ENCODE assay signal across 10 cellular contexts in the genomic region with DNA sequence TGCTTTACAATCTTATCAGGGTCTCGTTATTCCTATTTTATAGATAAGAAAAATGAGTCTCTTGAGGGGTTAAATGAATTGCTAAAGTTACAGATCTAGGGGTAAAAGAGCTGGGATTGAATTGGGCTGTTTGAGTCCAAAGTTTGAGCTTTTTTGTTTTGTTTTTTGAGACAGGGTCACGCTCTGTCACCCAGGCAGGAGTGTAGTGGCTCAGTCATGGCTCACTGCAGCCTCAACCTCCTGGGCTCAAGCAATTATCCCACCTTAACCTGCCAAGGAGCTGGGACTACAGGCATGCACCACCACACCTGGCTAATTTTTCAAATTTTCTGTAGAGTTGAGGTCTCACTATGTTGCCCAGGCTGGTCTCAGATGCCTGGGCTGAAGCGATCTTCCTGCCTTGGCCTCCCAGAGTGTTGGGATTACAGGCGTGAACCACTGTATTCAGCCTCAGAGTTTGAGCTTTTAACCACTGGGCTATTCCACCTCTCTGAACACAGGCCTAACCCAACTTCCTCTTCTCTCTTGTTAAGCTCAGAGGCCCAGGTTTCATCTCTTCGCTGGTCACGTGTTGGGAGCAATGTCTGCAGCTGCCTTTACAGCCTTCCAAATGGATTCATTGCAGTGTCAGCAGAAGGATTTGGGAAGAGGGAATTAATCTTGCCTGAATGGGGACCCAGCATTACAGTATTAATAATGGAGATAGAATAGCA. TPM values are rescaled to one million over a fixed set of nuclear protein-coding genes. Genes with fewer than 3 reads are reported as not detected.
DNase-seq lines count a peak whose midpoint lies in the region; ATAC-seq and TF ChIP-seq lines count a peak whose summit lies in the region.
"Had no signal": no experiment of that assay in that cellular context is flagged by ENCODE, and none has a peak within 500 bp of the region (broad histone marks: within the 10 kb centered on the region; RNA-seq: fewer than 3 reads in every experiment).

No MANE protein-coding gene starts in this region.

- H3K9me3 Mint-ChIP-seq in activated naive CD4-positive, alpha-beta T cell treated with anti-CD3 and anti-CD28 coated beads, Interleukin-2, amount 50 U/mL, for 24 hours: no peaks in the 10 kb centered on the region
- no peaks in the 10 kb centered on the region for H3K9me3 Mint-ChIP-seq in activated naive CD4-positive, alpha-beta T cell treated with anti-CD3 and anti-CD28 coated beads for 36 hours

- peaks cover 7% of the 10 kb centered on the region for H3K36me3 Mint-ChIP-seq in activated naive CD4-positive, alpha-beta T cell treated with anti-CD3 and anti-CD28 coated beads, Interleukin-2, amount 50 U/mL, for 24 hours
- H3K36me3 Mint-ChIP-seq in activated naive CD4-positive, alpha-beta T cell treated with anti-CD3 and anti-CD28 coated beads for 36 hours (ENCODE audit: low read depth): peaks cover 3% of the 10 kb centered on the region

- no peak for DNase-seq in activated naive CD4-positive, alpha-beta T cell treated with anti-CD3 and anti-CD28 coated beads for 36 hours
- DNase-seq in SKM-1 (lab: John Stamatoyannopoulos, UW; ENCODE audit: unreplicated experiment) (peak; percentile 89), NCI-H2081 (lab: John Stamatoyannopoulos, UW) (no peak), NCI-H1092 treated with DMSO at 0.1 percent for 48 hours (lab: John Stamatoyannopoulos, UW) (no peak), ascending aorta (ENCODE audit: low spot score in 2 of 2) (no peak)
- DNase-seq: anterior cingulate cortex had no signal

- H3K4me1 Mint-ChIP-seq in activated naive CD4-positive, alpha-beta T cell treated with anti-CD3 and anti-CD28 coated beads, Interleukin-2, amount 50 U/mL, for 24 hours: peaks cover 31% of the 10 kb centered on the region
- peaks cover 10% of the 10 kb centered on the region for H3K4me1 Mint-ChIP-seq in activated naive CD4-positive, alpha-beta T cell treated with anti-CD3 and anti-CD28 coated beads for 36 hours (ENCODE audit: low read depth)

- H3K4me3 Mint-ChIP-seq in activated naive CD4-positive, alpha-beta T cell treated with anti-CD3 and anti-CD28 coated beads, Interleukin-2, amount 50 U/mL, for 24 hours: no peak overlapping the region
- no peak overlapping the region for H3K4me3 Mint-ChIP-seq in activated naive CD4-positive, alpha-beta T cell treated with anti-CD3 and anti-CD28 coated beads for 36 hours

- H3K4me3 ChIP-seq in thymus (ENCODE audit: low read length): no peak overlapping the region
- no peak overlapping the region for H3K4me3 ChIP-seq in ascending aorta
- H3K4me3 ChIP-seq: gastroesophageal sphincter had no signal

- WGBS in thymus: 54% methylated on average over 6 of the region's 6 CpGs

- CTCF ChIA-PET in activated naive CD4-positive, alpha-beta T cell treated with anti-CD3 and anti-CD28 coated beads for 36 hours (lab: Charles Lee): interaction anchor here (0.6 to 1.7 kb wide), 5 partner anchors 12 to 72 kb away, joined by 3 to 9 read pairs (median 3); no protein-coding TSS in a partner anchor

- peak overlapping the region; percentile 21 for H3K27ac Mint-ChIP-seq in activated naive CD4-positive, alpha-beta T cell treated with anti-CD3 and anti-CD28 coated beads, Interleukin-2, amount 50 U/mL, for 24 hours
- no peak overlapping the region for H3K27ac Mint-ChIP-seq in activated naive CD4-positive, alpha-beta T cell treated with anti-CD3 and anti-CD28 coated beads for 36 hours

- H3K4me1 ChIP-seq in thymus (ENCODE audit: control insufficient read depth, insufficient read depth, low read length) (no peaks in the 10 kb centered on the region), ascending aorta (no peaks in the 10 kb centered on the region)

- no peaks in the 10 kb centered on the region for H3K27me3 Mint-ChIP-seq in activated naive CD4-positive, alpha-beta T cell treated with anti-CD3 and anti-CD28 coated beads, Interleukin-2, amount 50 U/mL, for 24 hours
- no peaks in the 10 kb centered on the region for H3K27me3 Mint-ChIP-seq in activated naive CD4-positive, alpha-beta T cell treated with anti-CD3 and anti-CD28 coated beads for 36 hours (ENCODE audit: low read depth)

- H3K27me3 ChIP-seq in thymus (ENCODE audit: control insufficient read depth, insufficient read depth) (no peaks in the 10 kb centered on the region), ascending aorta (no peaks in the 10 kb centered on the region)
- H3K27me3 ChIP-seq: gastroesophageal sphincter had no signal

- H3K27ac ChIP-seq in thymus (ENCODE audit: low read depth) (peak overlapping the region; percentile 42), ascending aorta (no peak overlapping the region)
- H3K27ac ChIP-seq: gastroesophageal sphincter had no signal

- ATAC-seq in HG02885 (IDR thresholded peaks at IDR 0.05; ENCODE audit: poor library complexity, unreplicated experiment): peak; percentile 83
- ATAC-seq: gastroesophageal sphincter had no signal

- intact Hi-C loops in activated naive CD4-positive, alpha-beta T cell treated with anti-CD3 and anti-CD28 coated beads for 36 hours (cut with micrococcal nuclease): no loop called here
- intact Hi-C loops in ascending aorta (cut with DNase I): no loop called here

- H3K36me3 ChIP-seq in thymus (ENCODE audit: control insufficient read depth, insufficient read depth) (peaks cover 38% of the 10 kb centered on the region), ascending aorta (peaks cover 15 to 50% of the 10 kb centered on the region in 2 donors)

- H3K9me3 ChIP-seq in thymus (ENCODE audit: control insufficient read depth) (no peaks in the 10 kb centered on the region), ascending aorta (no peaks in the 10 kb centered on the region)
- H3K9me3 ChIP-seq: gastroesophageal sphincter had no signal

- no peak for TF ChIP-seq CTCF in ascending aorta (IDR thresholded peaks at IDR 0.05)

RNA-seq across cellular contexts. Expression of gene SUFU, which starts 7.9 kb away (rescaled TPM):
- 1 to 10 TPM; 6.6 to 7.1 TPM for total RNA-seq in activated naive CD4-positive, alpha-beta T cell treated with anti-CD3 and anti-CD28 coated beads for 36 hours
- 4.3 TPM for polyA plus RNA-seq in thymus
- 17.3 TPM for total RNA-seq in ascending aorta

RNA-seq across cellular contexts. Expression of gene ACTR1A, which starts 9.2 kb away (rescaled TPM):
- 10 to 100 TPM; 59.6 to 60.8 TPM for total RNA-seq in activated naive CD4-positive, alpha-beta T cell treated with anti-CD3 and anti-CD28 coated beads for 36 hours
- 63.7 TPM for polyA plus RNA-seq in thymus
- 200 TPM for total RNA-seq in ascending aorta
